Comparison of ENCODE assay signal across 8 cellular contexts in the genomic region with DNA sequence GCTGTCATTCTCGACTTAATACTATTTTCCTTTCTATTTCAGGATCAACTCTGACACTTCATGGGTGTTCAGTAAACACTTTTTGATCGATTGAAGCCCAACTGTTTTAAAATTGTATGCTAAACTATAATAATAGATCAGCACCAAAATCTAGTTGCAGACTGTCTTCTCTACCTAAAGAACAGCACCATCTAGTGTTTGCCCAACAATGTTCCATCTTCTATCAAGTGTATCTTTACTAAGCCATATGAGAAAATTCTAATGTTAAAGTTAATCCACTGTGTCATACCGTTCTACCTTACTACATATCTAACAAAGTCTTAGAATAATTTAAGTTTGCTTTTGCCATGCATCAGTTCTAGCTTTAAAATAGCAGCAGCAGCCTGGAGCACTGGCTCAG.
DNase-seq lines count a peak whose midpoint lies in the region; ATAC-seq and TF ChIP-seq lines count a peak whose summit lies in the region.

No MANE protein-coding gene starts in this region.

- no peaks in the 10 kb centered on the region for H3K27me3 Mint-ChIP-seq in activated CD4-positive, alpha-beta T cell treated with anti-CD3 and anti-CD28 coated beads for 36 hours
- no peaks in the 10 kb centered on the region for H3K27me3 Mint-ChIP-seq in T-helper 2 cell treated with Interferon-gamma antibody and Interleukin-4, amounts not matched to agents 5 μg/mL and 100 μg/mL, for 36 hours (ENCODE audit: low read depth)

- peak; percentile 21 for DNase-seq in D341Med (ENCODE audit: low spot score)
- DNase-seq in HS-5 (ENCODE audit: low read depth), result peak; percentile 5
- peak; percentile 67 for DNase-seq in RKO (ENCODE audit: low spot score)
- DNase-seq in fibroblast of pulmonary artery (ENCODE audit: low read depth), result peak; percentile 64
- DNase-seq in thoracic aorta (ENCODE audit: low spot score), result no peak
- no peak for DNase-seq in activated CD4-positive, alpha-beta T cell treated with anti-CD3 and anti-CD28 coated beads for 36 hours
- no peak for DNase-seq in T-helper 2 cell treated with Interferon-gamma antibody and Interleukin-4, amounts not matched to agents 5 μg/mL and 100 μg/mL, for 36 hours (ENCODE audit: low spot score)

- no peaks in the 10 kb centered on the region for H3K9me3 ChIP-seq in thoracic aorta

- H3K27me3 ChIP-seq in thoracic aorta (replicated peaks; ENCODE audit: insufficient read depth), result no peaks in the 10 kb centered on the region

- H3K4me3 ChIP-seq in fibroblast of pulmonary artery (replicated peaks; ENCODE audit: low read depth, low read length) (no peak overlapping the region), thoracic aorta (no peak overlapping the region)

- H3K36me3 Mint-ChIP-seq in activated CD4-positive, alpha-beta T cell treated with anti-CD3 and anti-CD28 coated beads for 36 hours (ENCODE audit: low read depth), result no peaks in the 10 kb centered on the region
- no peaks in the 10 kb centered on the region for H3K36me3 Mint-ChIP-seq in T-helper 2 cell treated with Interferon-gamma antibody and Interleukin-4, amounts not matched to agents 5 μg/mL and 100 μg/mL, for 36 hours (ENCODE audit: low read depth)

- intact Hi-C loops in activated CD4-positive, alpha-beta T cell treated with anti-CD3 and anti-CD28 coated beads for 36 hours (cut with DNase I, micrococcal nuclease), result no loop called here

- H3K27ac Mint-ChIP-seq in activated CD4-positive, alpha-beta T cell treated with anti-CD3 and anti-CD28 coated beads for 36 hours, result no peak overlapping the region
- no peak overlapping the region for H3K27ac Mint-ChIP-seq in T-helper 2 cell treated with Interferon-gamma antibody and Interleukin-4, amounts not matched to agents 5 μg/mL and 100 μg/mL, for 36 hours

- POLR2A ChIA-PET in activated CD4-positive, alpha-beta T cell treated with anti-CD3 and anti-CD28 coated beads for 36 hours (lab: Charles Lee), result no interaction called here

- ATAC-seq in thoracic aorta (ENCODE audit: insufficient number of reproducible peaks, low FRiP score, low read depth), result no peak
- no peak for ATAC-seq in GM19023 (IDR thresholded peaks at IDR 0.05; ENCODE audit: unreplicated experiment)
- no peak for ATAC-seq in activated CD4-positive, alpha-beta T cell treated with anti-CD3 and anti-CD28 coated beads for 36 hours

- H3K36me3 ChIP-seq in thoracic aorta, result no peaks in the 10 kb centered on the region

- CTCF ChIA-PET in activated CD4-positive, alpha-beta T cell treated with anti-CD3 and anti-CD28 coated beads for 36 hours (lab: Charles Lee), result no interaction called here

- H3K4me1 ChIP-seq in thoracic aorta (ENCODE audit: control insufficient read depth in 1 of 2, low read depth in 2 of 2), result no peaks in the 10 kb centered on the region

- H3K4me3 Mint-ChIP-seq in activated CD4-positive, alpha-beta T cell treated with anti-CD3 and anti-CD28 coated beads for 36 hours, result no peak overlapping the region
- H3K4me3 Mint-ChIP-seq in T-helper 2 cell treated with Interferon-gamma antibody and Interleukin-4, amounts not matched to agents 5 μg/mL and 100 μg/mL, for 36 hours, result no peak overlapping the region

- no peaks in the 10 kb centered on the region for H3K4me1 Mint-ChIP-seq in activated CD4-positive, alpha-beta T cell treated with anti-CD3 and anti-CD28 coated beads for 36 hours
- no peaks in the 10 kb centered on the region for H3K4me1 Mint-ChIP-seq in T-helper 2 cell treated with Interferon-gamma antibody and Interleukin-4, amounts not matched to agents 5 μg/mL and 100 μg/mL, for 36 hours (ENCODE audit: low read depth)

- no peak overlapping the region for H3K27ac ChIP-seq in thoracic aorta

- TF ChIP-seq CTCF in fibroblast of pulmonary artery (IDR thresholded peaks at IDR 0.05; ENCODE audit: low read length, missing control alignments) (peak; percentile 47), thoracic aorta (IDR thresholded peaks at IDR 0.05) (peak; percentile 53)

- peaks cover 9% of the 10 kb centered on the region for H3K9me3 Mint-ChIP-seq in activated CD4-positive, alpha-beta T cell treated with anti-CD3 and anti-CD28 coated beads for 36 hours (ENCODE audit: low read depth)
- no peaks in the 10 kb centered on the region for H3K9me3 Mint-ChIP-seq in T-helper 2 cell treated with Interferon-gamma antibody and Interleukin-4, amounts not matched to agents 5 μg/mL and 100 μg/mL, for 36 hours

Comparison
In these comparisons a context has a peak if more than half of its experiments do, and no peak if none do; other contexts are left out.
1. DNase-seq: peak in D341Med (single experiment), HS-5 (single experiment), RKO (single experiment) and fibroblast of pulmonary artery (single experiment); none in thoracic aorta (single experiment), activated CD4-positive, alpha-beta T cell treated with anti-CD3 and anti-CD28 coated beads for 36 hours (single experiment) and T-helper 2 cell treated with Interferon-gamma antibody and Interleukin-4, amounts not matched to agents 5 μg/mL and 100 μg/mL, for 36 hours (single experiment).